1 cellular context compared by ENCODE assay signal in the genomic region with DNA sequence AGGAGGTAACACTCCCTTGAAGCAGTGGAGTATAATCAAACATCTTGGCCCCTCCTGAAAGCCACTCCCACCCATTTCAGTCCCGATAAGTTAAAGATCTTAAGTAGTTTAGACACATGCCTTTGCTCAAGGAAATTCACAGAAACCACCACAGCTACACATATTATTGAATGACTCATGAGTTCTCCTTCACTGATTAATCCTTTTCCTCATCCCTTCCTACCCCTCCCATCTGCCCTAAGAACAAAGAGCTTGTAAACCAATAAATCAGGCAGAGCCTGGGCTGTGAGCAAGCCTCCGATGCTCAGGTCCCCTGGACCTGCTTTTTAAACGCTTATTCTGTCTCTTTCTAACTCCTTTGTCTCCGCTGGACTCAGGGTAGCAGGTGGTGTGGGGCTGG. TPM values are rescaled to one million over a fixed set of nuclear protein-coding genes. Genes with fewer than 3 reads are reported as not detected.
"Had no signal": no experiment of that assay in that cellular context is flagged by ENCODE, and none has a peak within 500 bp of the region (broad histone marks: within the 10 kb centered on the region; RNA-seq: fewer than 3 reads in every experiment).

No MANE protein-coding gene starts in this region.

RNA-seq across cellular contexts. Expression of a gene that starts 20.3 kb away (rescaled TPM):
- total RNA-seq: ascending aorta had no signal
